ENCODE assay signal across 9 cellular contexts in genomic region chr20:19973920-19974620, GRCh38. TPM values are rescaled to one million over a fixed set of nuclear protein-coding genes. Genes with fewer than 3 reads are reported as not detected.
A peak's percentile ranks its signal among the peaks of the same experiment; 100 is the strongest.
DNase-seq lines count a peak whose midpoint lies in the region; TF ChIP-seq lines count a peak whose summit lies in the region.
"Had no signal": no experiment of that assay in that cellular context is flagged by ENCODE, and none has a peak within 500 bp of the region (broad histone marks: within the 10 kb centered on the region; RNA-seq: fewer than 3 reads in every experiment).

No MANE protein-coding gene starts in this region.

- H3K9me2 ChIP-seq in hepatocyte (replicated peaks; ENCODE audit: insufficient read depth): no peaks in the 10 kb centered on the region

- H3K4me3 ChIP-seq in ascending aorta (peak overlapping the region; percentile 60 to 69), hepatocyte (no peak overlapping the region), skeletal muscle satellite cell (ENCODE audit: low read length) (peak overlapping the region; percentile 90)
- no peak overlapping the region for H3K4me3 ChIP-seq in CD4-positive, alpha-beta memory T cell (ENCODE audit: low read length in 2 of 2)

- peak overlapping the region; percentile 89 for H3K9ac ChIP-seq in skeletal muscle satellite cell (ENCODE audit: low read depth, low read length)

- peaks cover 0 to 12% of the 10 kb centered on the region in 2 donors for H3K36me3 ChIP-seq in ascending aorta
- H3K36me3 ChIP-seq in hepatocyte (replicated peaks; ENCODE audit: insufficient read depth, low read depth): no peaks in the 10 kb centered on the region
- peaks cover 10% of the 10 kb centered on the region for H3K36me3 ChIP-seq in skeletal muscle satellite cell (ENCODE audit: insufficient read depth, low read length)
- H3K36me3 ChIP-seq in CD4-positive, alpha-beta memory T cell (ENCODE audit: insufficient read depth, low read length): no peaks in the 10 kb centered on the region

- POLR2A ChIA-PET in CD4-positive, alpha-beta memory T cell (lab: Charles Lee; ENCODE audit: partially characterized antibody): no interaction called here

- intact Hi-C loops in ascending aorta (cut with DNase I): loop anchor here (1.0 kb wide), 1 partner anchor 29 kb away; no protein-coding TSS in a partner anchor
- intact Hi-C loops in CD4-positive, alpha-beta memory T cell (cut with micrococcal nuclease): no loop called here
- intact Hi-C loops in activated T-helper 1 cell treated with anti-CD3 and anti-CD28 coated beads, Interleukin-12 subunit alpha, Interleukin-12 subunit beta, Interleukin-2, Interleukin-4 antibody, amounts not matched to agents 30 ng/mL and 10 ng/mL and 1 ng/mL, durations not matched to agents 14 hours and 24 hours and 36 hours (cut with micrococcal nuclease): no loop called here

- H3K27ac ChIP-seq in ascending aorta (peak overlapping the region; percentile 90), hepatocyte (peak overlapping the region; percentile 89)
- no peak overlapping the region for H3K27ac ChIP-seq in CD4-positive, alpha-beta memory T cell (ENCODE audit: low read depth, low read length)

- CTCF ChIA-PET in CD4-positive, alpha-beta memory T cell (lab: Charles Lee; ENCODE audit: partially characterized antibody): no interaction called here

- no peaks in the 10 kb centered on the region for H3K27me3 Mint-ChIP-seq in CD4-positive, alpha-beta memory T cell
- peaks cover 13% of the 10 kb centered on the region for H3K27me3 Mint-ChIP-seq in activated T-helper 1 cell treated with anti-CD3 and anti-CD28 coated beads, Interleukin-12 subunit alpha, Interleukin-12 subunit beta, Interleukin-2, Interleukin-4 antibody, amounts not matched to agents 30 ng/mL and 10 ng/mL and 1 ng/mL, durations not matched to agents 14 hours and 24 hours and 36 hours (ENCODE audit: insufficient read depth)

- WGBS in hepatocyte (ENCODE audit: low lambda C conversion rate, missing lambda C conversion rate): 40% methylated on average over 8 of the region's 8 CpGs

- no peak overlapping the region for H2AFZ ChIP-seq in hepatocyte

- H3K4me1 ChIP-seq in ascending aorta (peaks cover 23 to 38% of the 10 kb centered on the region in 2 donors), hepatocyte (ENCODE audit: insufficient read depth) (peaks cover 46% of the 10 kb centered on the region), skeletal muscle satellite cell (ENCODE audit: control insufficient read depth, insufficient read depth, low read length) (peaks cover 31% of the 10 kb centered on the region)
- peaks cover 36% of the 10 kb centered on the region for H3K4me1 ChIP-seq in CD4-positive, alpha-beta memory T cell (ENCODE audit: insufficient read depth, low read length)

- H3K27ac Mint-ChIP-seq in CD4-positive, alpha-beta memory T cell: peak overlapping the region in 1 of 7 donors; percentile 35
- H3K27ac Mint-ChIP-seq in activated T-helper 1 cell treated with anti-CD3 and anti-CD28 coated beads, Interleukin-12 subunit alpha, Interleukin-12 subunit beta, Interleukin-2, Interleukin-4 antibody, amounts not matched to agents 30 ng/mL and 10 ng/mL and 1 ng/mL, durations not matched to agents 14 hours and 24 hours and 36 hours: no peak overlapping the region

- no peaks in the 10 kb centered on the region for H4K20me1 ChIP-seq in hepatocyte (ENCODE audit: insufficient read depth, poor library complexity, severe bottlenecking)

- TF ChIP-seq CTCF in ascending aorta (IDR thresholded peaks at IDR 0.05): no peak
- TF ChIP-seq CTCF in hepatocyte (IDR thresholded peaks at IDR 0.05; ENCODE audit: poor library complexity): no peak

- H3K4me1 Mint-ChIP-seq in CD4-positive, alpha-beta memory T cell: peaks cover 30 to 56% (median 44%) of the 10 kb centered on the region in 4 donors
- H3K4me1 Mint-ChIP-seq in activated T-helper 1 cell treated with anti-CD3 and anti-CD28 coated beads, Interleukin-12 subunit alpha, Interleukin-12 subunit beta, Interleukin-2, Interleukin-4 antibody, amounts not matched to agents 30 ng/mL and 10 ng/mL and 1 ng/mL, durations not matched to agents 14 hours and 24 hours and 36 hours (ENCODE audit: low read depth): no peaks in the 10 kb centered on the region

- peak; percentile 90 for DNase-seq in H4 (ENCODE audit: low spot score)
- peak; percentile 79 to 93 for DNase-seq in ascending aorta (ENCODE audit: low spot score in 2 of 2)
- DNase-seq in hepatocyte (ENCODE audit: low spot score): peak; percentile 60
- DNase-seq in CD4-positive, alpha-beta memory T cell: no peak
- no peak for DNase-seq in activated gamma-delta T cell treated with Interleukin-2 at 50 U/mL for 16 hours
- no peak for DNase-seq in activated T-helper 1 cell treated with anti-CD3 and anti-CD28 coated beads, Interleukin-12 subunit alpha, Interleukin-12 subunit beta, Interleukin-2, Interleukin-4 antibody, amounts not matched to agents 30 ng/mL and 10 ng/mL and 1 ng/mL, durations not matched to agents 14 hours and 24 hours and 36 hours (ENCODE audit: low spot score)
- DNase-seq in DMS53 (lab: John Stamatoyannopoulos, UW): no peak
- DNase-seq: activated naive CD4-positive, alpha-beta T cell treated with Interleukin-2 at 50 U/mL for 16 hours had no signal

- peak overlapping the region in 2 of 8 donors; percentile 9 to 63 for H3K4me3 Mint-ChIP-seq in CD4-positive, alpha-beta memory T cell
- H3K4me3 Mint-ChIP-seq in activated T-helper 1 cell treated with anti-CD3 and anti-CD28 coated beads, Interleukin-12 subunit alpha, Interleukin-12 subunit beta, Interleukin-2, Interleukin-4 antibody, amounts not matched to agents 30 ng/mL and 10 ng/mL and 1 ng/mL, durations not matched to agents 14 hours and 24 hours and 36 hours: no peak overlapping the region

- no peaks in the 10 kb centered on the region for H3K27me3 ChIP-seq in ascending aorta
- no peaks in the 10 kb centered on the region for H3K27me3 ChIP-seq in hepatocyte
- no peaks in the 10 kb centered on the region for H3K27me3 ChIP-seq in skeletal muscle satellite cell (ENCODE audit: control insufficient read depth, insufficient read depth, low read length)
- no peaks in the 10 kb centered on the region for H3K27me3 ChIP-seq in CD4-positive, alpha-beta memory T cell (ENCODE audit: insufficient read depth, low read length)

- H3K4me2 ChIP-seq in hepatocyte: peak overlapping the region; percentile 78
- peak overlapping the region; percentile 94 for H3K4me2 ChIP-seq in skeletal muscle satellite cell (ENCODE audit: low read length)

- H3K9me3 Mint-ChIP-seq in CD4-positive, alpha-beta memory T cell: peaks cover 0 to 2% (median 0%) of the 10 kb centered on the region in 8 donors
- H3K9me3 Mint-ChIP-seq in activated T-helper 1 cell treated with anti-CD3 and anti-CD28 coated beads, Interleukin-12 subunit alpha, Interleukin-12 subunit beta, Interleukin-2, Interleukin-4 antibody, amounts not matched to agents 30 ng/mL and 10 ng/mL and 1 ng/mL, durations not matched to agents 14 hours and 24 hours and 36 hours: no peaks in the 10 kb centered on the region

- peaks cover 36% of the 10 kb centered on the region for H3K79me2 ChIP-seq in hepatocyte

- H3K9me3 ChIP-seq in ascending aorta (no peaks in the 10 kb centered on the region), hepatocyte (ENCODE audit: low read depth) (no peaks in the 10 kb centered on the region), skeletal muscle satellite cell (replicated peaks; ENCODE audit: low read length) (no peaks in the 10 kb centered on the region)
- H3K9me3 ChIP-seq in CD4-positive, alpha-beta memory T cell (ENCODE audit: control insufficient read depth in 1 of 2, low read length in 2 of 2): no peaks in the 10 kb centered on the region

- no peaks in the 10 kb centered on the region for H3K36me3 Mint-ChIP-seq in CD4-positive, alpha-beta memory T cell
- no peaks in the 10 kb centered on the region for H3K36me3 Mint-ChIP-seq in activated T-helper 1 cell treated with anti-CD3 and anti-CD28 coated beads, Interleukin-12 subunit alpha, Interleukin-12 subunit beta, Interleukin-2, Interleukin-4 antibody, amounts not matched to agents 30 ng/mL and 10 ng/mL and 1 ng/mL, durations not matched to agents 14 hours and 24 hours and 36 hours (ENCODE audit: low read depth)

RNA-seq across cellular contexts. Expression of gene NAA20, which starts 43.1 kb away (rescaled TPM):
- total RNA-seq in H4 (2014; rRNA removed; shearing (Covaris generic)): 63.2 and 83.4 TPM in 2 replicates
- 2.7 TPM for total RNA-seq in ascending aorta
- 53.6 and 66.1 TPM in 2 replicates for total RNA-seq in hepatocyte
- polyA plus RNA-seq in hepatocyte: 108 and 126 TPM in 2 replicates
- 45.4 and 52.5 TPM in 2 replicates for total RNA-seq in skeletal muscle satellite cell (2012; rRNA removed)
- total RNA-seq in CD4-positive, alpha-beta memory T cell: 10 to 100 TPM; 32.5 to 33.5 TPM
- polyA plus RNA-seq in CD4-positive, alpha-beta memory T cell: 100 to 1,000 TPM in 1 of 2 donors, 10 to 100 TPM in 1; 80.0 to 116 TPM
- 86.3 and 89.9 TPM in 2 replicates for total RNA-seq in activated T-helper 1 cell treated with anti-CD3 and anti-CD28 coated beads, Interleukin-12 subunit alpha, Interleukin-12 subunit beta, Interleukin-2, Interleukin-4 antibody, amounts not matched to agents 30 ng/mL and 10 ng/mL and 1 ng/mL, durations not matched to agents 14 hours and 24 hours and 36 hours

Comparison
In these comparisons a context has a peak if more than half of its experiments do, and no peak if none do; other contexts are left out.
1. DNase-seq: peak in H4 (single experiment), ascending aorta (2 of 2) and hepatocyte (single experiment); none in CD4-positive, alpha-beta memory T cell (0 of 5), activated gamma-delta T cell treated with Interleukin-2 at 50 U/mL for 16 hours (single experiment), activated T-helper 1 cell treated with anti-CD3 and anti-CD28 coated beads, Interleukin-12 subunit alpha, Interleukin-12 subunit beta, Interleukin-2, Interleukin-4 antibody, amounts not matched to agents 30 ng/mL and 10 ng/mL and 1 ng/mL, durations not matched to agents 14 hours and 24 hours and 36 hours (single experiment) and DMS53 (single experiment).
2. H3K4me3 ChIP-seq: peak in ascending aorta (2 of 2) and skeletal muscle satellite cell (single experiment); none in hepatocyte (single experiment) and CD4-positive, alpha-beta memory T cell (0 of 2).